In genomic region chr2:131756141-131756907, GRCh38 we compare ENCODE assay signal across 8 cellular contexts.
"Had no signal": no experiment of that assay in that cellular context is flagged by ENCODE, and none has a peak within 500 bp of the region (broad histone marks: within the 10 kb centered on the region; RNA-seq: fewer than 3 reads in every experiment).

No MANE protein-coding gene starts in this region.

- H3K4me1 ChIP-seq: HAP-1 had no signal

- FAIRE-seq: HepG2 had no signal

- H2AFZ ChIP-seq: GM23248 had no signal

- H3K36me3 ChIP-seq: HAP-1 had no signal

- H3K9me3 ChIP-seq: HAP-1 had no signal

- ATAC-seq: HCT116, HepG2 had no signal

- H3K27ac ChIP-seq: GM23248, HL-60 had no signal

- H3K9ac ChIP-seq: GM23248 had no signal

- DNase-seq: GM23248, GOT3, H7, HFFc6 had no signal

- H3K4me3 ChIP-seq: GM23248, HAP-1 had no signal
